30 cellular contexts compared by ENCODE assay signal in genomic region chr11:24820541-24820940, GRCh38.
"Had no signal": no experiment of that assay in that cellular context is flagged by ENCODE, and none has a peak within 500 bp of the region (broad histone marks: within the 10 kb centered on the region; RNA-seq: fewer than 3 reads in every experiment).

No MANE protein-coding gene starts in this region.

- H3K27ac ChIP-seq: brain microvascular endothelial cell, coronary artery, dorsolateral prefrontal cortex, left ventricle myocardium inferior, suprapubic skin, tibial artery, upper lobe of right lung had no signal

- H3K36me3 Mint-ChIP-seq: activated CD4-positive, alpha-beta memory T cell treated with anti-CD3 and anti-CD28 coated beads for 36 hours; activated naive CD4-positive, alpha-beta T cell treated with anti-CD3 and anti-CD28 coated beads, Interleukin-2, amount 10 ng/mL, durations not matched to agents 7 days and 5 days; activated naive CD8-positive, alpha-beta T cell treated with anti-CD3 and anti-CD28 coated beads, Interleukin-2, amount 10 ng/mL, durations not matched to agents 7 days and 5 days; natural killer cell had no signal

- H3K4me3 Mint-ChIP-seq: activated CD4-positive, alpha-beta memory T cell treated with anti-CD3 and anti-CD28 coated beads for 36 hours; activated CD4-positive, alpha-beta T cell treated with anti-CD3 and anti-CD28 coated beads, Interleukin-2, amount 10 ng/mL, durations not matched to agents 24 days and 14 days; activated naive CD4-positive, alpha-beta T cell treated with anti-CD3 and anti-CD28 coated beads, Interleukin-2, amount 10 ng/mL, durations not matched to agents 7 days and 5 days; activated naive CD8-positive, alpha-beta T cell treated with anti-CD3 and anti-CD28 coated beads, Interleukin-2, amount 10 ng/mL, durations not matched to agents 7 days and 5 days; natural killer cell; T-helper 1 cell treated with Interleukin-12 subunit alpha and Interleukin-12 subunit beta and Interleukin-4 antibody, amounts not matched to agents 30 μg/mL and 1 μg/mL, for 36 hours had no signal

- H3K27me3 Mint-ChIP-seq: activated CD4-positive, alpha-beta memory T cell treated with anti-CD3 and anti-CD28 coated beads for 36 hours; activated CD4-positive, alpha-beta T cell treated with anti-CD3 and anti-CD28 coated beads, Interleukin-2, amount 10 ng/mL, durations not matched to agents 24 days and 14 days; activated naive CD4-positive, alpha-beta T cell treated with anti-CD3 and anti-CD28 coated beads, Interleukin-2, amount 10 ng/mL, durations not matched to agents 7 days and 5 days; activated naive CD8-positive, alpha-beta T cell treated with anti-CD3 and anti-CD28 coated beads, Interleukin-2, amount 10 ng/mL, durations not matched to agents 7 days and 5 days had no signal

- H3K4me3 ChIP-seq: coronary artery, dorsolateral prefrontal cortex, left ventricle myocardium inferior, lung, suprapubic skin, tibial artery, upper lobe of right lung had no signal

- H3K9me3 ChIP-seq: left ventricle myocardium inferior, suprapubic skin, tibial artery, upper lobe of right lung had no signal

- H3K36me3 ChIP-seq: brain microvascular endothelial cell, left ventricle myocardium inferior, suprapubic skin, tibial artery, upper lobe of right lung had no signal

- H3K27me3 ChIP-seq: brain microvascular endothelial cell, dorsolateral prefrontal cortex, suprapubic skin, tibial artery, upper lobe of right lung had no signal

- H3K27ac Mint-ChIP-seq: activated CD4-positive, alpha-beta memory T cell treated with anti-CD3 and anti-CD28 coated beads for 36 hours; activated CD4-positive, alpha-beta T cell treated with anti-CD3 and anti-CD28 coated beads, Interleukin-2, amount 10 ng/mL, durations not matched to agents 24 days and 14 days; activated naive CD4-positive, alpha-beta T cell treated with anti-CD3 and anti-CD28 coated beads, Interleukin-2, amount 10 ng/mL, durations not matched to agents 7 days and 5 days; activated naive CD8-positive, alpha-beta T cell treated with anti-CD3 and anti-CD28 coated beads, Interleukin-2, amount 10 ng/mL, durations not matched to agents 7 days and 5 days; natural killer cell; T-helper 1 cell treated with Interleukin-12 subunit alpha and Interleukin-12 subunit beta and Interleukin-4 antibody, amounts not matched to agents 30 μg/mL and 1 μg/mL, for 36 hours had no signal

- DNase-seq: activated CD4-positive, alpha-beta memory T cell treated with anti-CD3 and anti-CD28 coated beads for 36 hours; activated CD4-positive, alpha-beta T cell treated with anti-CD3 and anti-CD28 coated beads, Interleukin-2, amount 10 ng/mL, durations not matched to agents 24 days and 14 days; activated CD4-positive, CD25-positive, alpha-beta regulatory T cell treated with anti-CD3 and anti-CD28 coated beads, Interleukin-2, amount 50 U/mL, for 72 hours; activated CD8-positive, alpha-beta memory T cell treated with anti-CD3 and anti-CD28 coated beads, Interleukin-2, amount 50 U/mL, for 4 hours; activated gamma-delta T cell; activated naive CD4-positive, alpha-beta T cell treated with anti-CD3 and anti-CD28 coated beads, Interleukin-2, amount 10 ng/mL, durations not matched to agents 7 days and 5 days; activated naive CD8-positive, alpha-beta T cell treated with anti-CD3 and anti-CD28 coated beads, Interleukin-2, amount 10 ng/mL, durations not matched to agents 7 days and 5 days; activated T-cell treated with anti-CD3 and anti-CD28 coated beads, Interleukin-2, amount 50 U/mL, for 1 hour; amniotic stem cell; brain microvascular endothelial cell; cerebellar nuclear complex; dorsolateral prefrontal cortex; effector memory CD4-positive, alpha-beta T cell; erythroblast; foreskin melanocyte; islet precursor cell; left ventricle myocardium inferior; mesendoderm; natural killer cell; right cardiac atrium; stimulated activated CD4-positive, alpha-beta T cell treated with anti-CD3 and anti-CD28 coated beads, Interleukin-15, amount 100 ng/mL, for 24 hours; stimulated activated CD4-positive, alpha-beta T cell treated with anti-CD3 and anti-CD28 coated beads, Interleukin-2, amount 100 ng/mL, for 24 hours; stimulated activated naive CD4-positive, alpha-beta T cell; T1000; tibial artery; upper lobe of right lung had no signal

- H3K4me1 ChIP-seq: left ventricle myocardium inferior, suprapubic skin, tibial artery, upper lobe of right lung had no signal

- H3K4me1 Mint-ChIP-seq: activated CD4-positive, alpha-beta T cell treated with anti-CD3 and anti-CD28 coated beads, Interleukin-2, amount 10 ng/mL, durations not matched to agents 24 days and 14 days; activated naive CD4-positive, alpha-beta T cell treated with anti-CD3 and anti-CD28 coated beads, Interleukin-2, amount 10 ng/mL, durations not matched to agents 7 days and 5 days; activated naive CD8-positive, alpha-beta T cell treated with anti-CD3 and anti-CD28 coated beads, Interleukin-2, amount 10 ng/mL, durations not matched to agents 7 days and 5 days; natural killer cell had no signal

- ATAC-seq: natural killer cell, right cardiac atrium, upper lobe of right lung had no signal
